Comparison of ENCODE assay signal across 34 cellular contexts in genomic region chr1:100340494-100340893, GRCh38.
"Had no signal": no experiment of that assay in that cellular context is flagged by ENCODE, and none has a peak within 500 bp of the region (broad histone marks: within the 10 kb centered on the region; RNA-seq: fewer than 3 reads in every experiment).

No MANE protein-coding gene starts in this region.

- H3K9ac ChIP-seq: KMS-11 had no signal

- H3K4me2 ChIP-seq: KMS-11 had no signal

- H3K9me3 ChIP-seq: MG63 had no signal

- DNase-seq: Karpas-422, Kasumi-1, MG63, MM.1S, MV-4-11, NCI-H1048, NCI-H1092, NCI-H1092 treated with DMSO at 0.1 percent for 48 hours, NCI-H1105, NCI-H1105 treated with DMSO at 0.1 percent for 48 hours, NCI-H1417, NCI-H1417 treated with DMSO at 0.1 percent for 48 hours, NCI-H1436, NCI-H1436 treated with DMSO at 0.1 percent for 48 hours, NCI-H146, NCI-H1694, NCI-H1694 treated with DMSO at 0.1 percent for 48 hours, NCI-H187, NCI-H187 treated with DMSO at 0.1 percent for 48 hours, NCI-H1930, NCI-H2029, NCI-H2029 treated with DMSO at 0.1 percent for 48 hours, NCI-H2081, NCI-H2081 treated with DMSO at 0.1 percent for 48 hours, NCI-H2107, NCI-H2171, NCI-H2171 treated with DMSO at 0.1 percent for 48 hours, NCI-H2227 treated with DMSO at 0.1 percent for 48 hours, NCI-H226, NCI-H345, NCI-H446, NCI-H446 treated with DMSO at 0.1 percent for 48 hours, NCI-H510A had no signal

- H3K36me3 ChIP-seq: MG63 had no signal

- H3K27ac ChIP-seq: KMS-11 had no signal

- H3K4me3 ChIP-seq: MG63 had no signal
